13 cellular contexts compared by ENCODE assay signal in genomic region chr4:137083571-137083970, GRCh38.
"Had no signal": no experiment of that assay in that cellular context is flagged by ENCODE, and none has a peak within 500 bp of the region (broad histone marks: within the 10 kb centered on the region; RNA-seq: fewer than 3 reads in every experiment).

No MANE protein-coding gene starts in this region.

- H3K4me3 ChIP-seq: esophagus muscularis mucosa, hepatocyte, lower lobe of right lung, upper lobe of left lung had no signal

- H3K27ac ChIP-seq: hepatocyte, lower lobe of right lung, neutrophil, upper lobe of left lung had no signal

- H3K4me1 ChIP-seq: lower lobe of right lung, upper lobe of left lung had no signal

- H2AFZ ChIP-seq: hepatocyte had no signal

- DNase-seq: activated CD4-positive, alpha-beta T cell treated with anti-CD3 and anti-CD28 coated beads, Interleukin-2, amount 50 U/mL, for 4 hours; activated effector memory CD4-positive, alpha-beta T cell treated with anti-CD3 and anti-CD28 coated beads, Interleukin-2, amount 50 U/mL, for 16 hours; activated T-cell treated with anti-CD3 and anti-CD28 coated beads, Interleukin-2, amount 50 U/mL, for 4 hours; lower lobe of right lung; naive thymus-derived CD4-positive, alpha-beta T cell; right cardiac atrium; stimulated activated CD4-positive, alpha-beta T cell treated with anti-CD3 and anti-CD28 coated beads, Interleukin-2, amount 100 ng/mL, for 24 hours; stimulated activated naive CD4-positive, alpha-beta T cell; T-helper 2 cell; upper lobe of left lung had no signal

- H3K9me3 ChIP-seq: esophagus muscularis mucosa, lower lobe of right lung, neutrophil, upper lobe of left lung had no signal

- H3K36me3 ChIP-seq: esophagus muscularis mucosa, lower lobe of right lung, neutrophil, upper lobe of left lung had no signal

- ATAC-seq: activated T-cell treated with anti-CD3 and anti-CD28 coated beads, Interleukin-2, amount 50 U/mL, for 4 hours; lower lobe of right lung; naive thymus-derived CD4-positive, alpha-beta T cell; right cardiac atrium had no signal

- H3K27me3 ChIP-seq: esophagus muscularis mucosa, hepatocyte, neutrophil, upper lobe of left lung had no signal

- H3K4me2 ChIP-seq: hepatocyte had no signal
